Comparison of ENCODE assay signal across 8 cellular contexts in the genomic region with DNA sequence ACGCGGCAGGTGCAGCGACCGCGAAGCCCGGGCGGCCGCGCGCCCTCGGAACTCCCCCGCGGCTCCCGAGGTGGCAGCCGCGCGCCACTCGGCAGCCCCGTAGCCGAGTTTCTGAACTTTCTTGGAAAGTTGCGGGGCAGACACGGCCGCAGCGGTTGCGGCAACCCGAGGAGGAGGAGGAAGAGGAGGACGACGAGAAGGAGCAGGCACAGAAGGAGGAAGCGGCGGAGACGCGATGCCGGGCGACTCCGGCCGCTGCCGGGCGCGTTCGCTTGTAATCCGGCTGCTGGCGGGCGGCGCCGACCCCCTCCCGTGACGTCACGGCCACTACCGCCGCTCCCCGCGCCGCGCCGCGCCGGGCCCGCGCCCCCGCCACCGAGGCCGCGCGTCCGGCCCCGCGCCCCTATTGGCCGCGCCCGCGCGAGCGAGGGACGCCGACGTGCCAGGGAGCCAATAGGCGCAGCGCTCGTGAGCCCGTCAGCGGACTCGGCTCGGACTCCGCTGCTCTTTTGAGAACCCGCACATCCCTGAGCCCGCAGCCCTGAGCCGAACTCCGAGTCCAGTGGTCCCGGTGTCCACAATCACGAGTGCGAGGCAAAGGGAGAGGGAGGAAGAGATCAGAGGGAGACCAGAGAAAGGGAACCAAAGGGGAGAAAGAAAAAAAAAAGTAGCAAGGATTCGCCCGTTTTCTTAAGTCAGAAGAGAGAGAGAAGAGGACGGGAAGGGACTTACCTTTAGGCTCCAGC. TPM values are rescaled to one million over a fixed set of nuclear protein-coding genes. Genes with fewer than 3 reads are reported as not detected.
DNase-seq lines count a peak whose midpoint lies in the region; ATAC-seq and TF ChIP-seq lines count a peak whose summit lies in the region.

No MANE protein-coding gene starts in this region.

- H3K4me1 Mint-ChIP-seq in naive B cell, result peaks cover 18 to 37% (median 31%) of the 10 kb centered on the region in 3 donors

- no peaks in the 10 kb centered on the region for H3K36me3 ChIP-seq in uterus

- H3K9me3 ChIP-seq in uterus, result no peaks in the 10 kb centered on the region

- peaks cover 61 to 94% (median 90%) of the 10 kb centered on the region in 3 donors for H3K27me3 Mint-ChIP-seq in naive B cell

- DNase-seq in DMS114 treated with DMSO at 0.1 percent for 48 hours (lab: John Stamatoyannopoulos, UW; ENCODE audit: unreplicated experiment) (peak; percentile 77), NCI-H1092 treated with DMSO at 0.1 percent for 48 hours (lab: John Stamatoyannopoulos, UW) (peak; percentile 86), coronary artery (ENCODE audit: low spot score) (no peak), naive B cell (no peak), NCI-H1694 treated with DMSO at 0.1 percent for 48 hours (lab: John Stamatoyannopoulos, UW) (no peak), superior temporal gyrus (ENCODE audit: extremely low spot score) (no peak), uterus (no peak)
- DNase-seq in activated CD4-positive, alpha-beta T cell treated with anti-CD3 and anti-CD28 coated beads for 4 hours, result no peak

- peaks cover 19 to 93% of the 10 kb centered on the region in 2 donors for H3K27me3 ChIP-seq in uterus

- peak overlapping the region in 5 of 6 donors; percentile 80 to 97 (median 94) for H3K27ac Mint-ChIP-seq in naive B cell

- intact Hi-C loops in uterus (cut with DNase I; ENCODE audit: low total_unique reads), result no loop called here

- ATAC-seq in naive B cell (ENCODE audit: low read depth in 2 of 2), result peak; percentile 43 to 56

- H3K9me3 Mint-ChIP-seq in naive B cell, result peaks cover 4 to 52% (median 31%) of the 10 kb centered on the region in 7 donors

- peaks cover 0 to 13% of the 10 kb centered on the region in 2 donors for H3K4me1 ChIP-seq in uterus

- no peak overlapping the region for H3K27ac ChIP-seq in coronary artery
- H3K27ac ChIP-seq in uterus, result no peak overlapping the region

- no peak for TF ChIP-seq POLR2A in uterus (IDR thresholded peaks at IDR 0.05)

- H3K36me3 Mint-ChIP-seq in naive B cell, result peaks cover 16 to 21% of the 10 kb centered on the region in 2 donors

- peak overlapping the region; percentile 69 to 83 (median 78) for H3K4me3 Mint-ChIP-seq in naive B cell

- TF ChIP-seq CTCF in coronary artery (IDR thresholded peaks at IDR 0.05) (no peak), uterus (IDR thresholded peaks at IDR 0.05) (no peak)

- H3K4me3 ChIP-seq in coronary artery, result peak overlapping the region; percentile 66
- no peak overlapping the region for H3K4me3 ChIP-seq in uterus

RNA-seq across cellular contexts. Expression of a gene that starts 0.7 kb away (rescaled TPM):
- polyA plus RNA-seq in naive B cell (ENCODE audit: low read depth in 6 of 6), result not detected
- total RNA-seq in uterus, result not detected

Comparison
In these comparisons a context has a peak if more than half of its experiments do, and no peak if none do; other contexts are left out.
1. DNase-seq: peak in DMS114 treated with DMSO at 0.1 percent for 48 hours (single experiment) and NCI-H1092 treated with DMSO at 0.1 percent for 48 hours (single experiment); none in coronary artery (single experiment), naive B cell (single experiment), NCI-H1694 treated with DMSO at 0.1 percent for 48 hours (single experiment), superior temporal gyrus (single experiment), uterus (0 of 2) and activated CD4-positive, alpha-beta T cell treated with anti-CD3 and anti-CD28 coated beads for 4 hours (0 of 2).